ENCODE assay signal across 21 cellular contexts in the genomic region with DNA sequence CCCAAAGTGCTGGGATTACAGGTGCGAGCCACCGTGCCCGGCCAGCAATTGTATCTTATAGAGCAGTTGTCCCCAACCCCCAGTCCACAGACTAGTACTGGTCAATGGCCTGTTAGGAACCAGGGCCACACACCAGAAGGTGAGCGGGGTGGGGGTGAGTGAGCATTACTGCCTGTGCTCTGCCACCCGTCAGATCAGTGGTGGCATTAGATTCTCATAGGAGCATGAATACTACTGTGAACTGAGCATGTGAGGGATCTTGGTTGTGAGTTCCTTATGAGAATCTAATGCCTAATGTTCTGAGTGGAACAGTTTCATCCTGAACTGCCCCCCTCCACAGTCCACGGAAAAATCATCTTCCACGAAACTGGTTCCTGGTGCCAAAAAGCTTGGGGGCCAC.
"Had no signal": no experiment of that assay in that cellular context is flagged by ENCODE, and none has a peak within 500 bp of the region (broad histone marks: within the 10 kb centered on the region; RNA-seq: fewer than 3 reads in every experiment).

No MANE protein-coding gene starts in this region.

- DNase-seq: colonic mucosa; cortex of kidney; dermis blood vessel endothelial cell; dorsolateral prefrontal cortex; effector CD4-positive, alpha-beta T cell; effector CD8-positive, alpha-beta T cell; effector memory CD4-positive, alpha-beta T cell; effector memory CD8-positive, alpha-beta T cell; endodermal cell; erythroblast; esophagus squamous epithelium; foreskin fibroblast; foreskin keratinocyte; foreskin melanocyte; gastrocnemius medialis; glutamatergic neuron; head of caudate nucleus; heart left ventricle had no signal

- H3K4me1 ChIP-seq: colonic mucosa, esophagus squamous epithelium, gastrocnemius medialis, gastroesophageal sphincter, heart left ventricle had no signal

- H3K27me3 ChIP-seq: colonic mucosa, dorsolateral prefrontal cortex, esophagus squamous epithelium, foreskin keratinocyte, gastrocnemius medialis, gastroesophageal sphincter, heart left ventricle had no signal

- H3K27ac ChIP-seq: colonic mucosa, coronary artery, dorsolateral prefrontal cortex, epithelial cell of prostate, esophagus squamous epithelium, foreskin keratinocyte, gastrocnemius medialis, gastroesophageal sphincter, heart left ventricle had no signal

- H3K4me3 ChIP-seq: colonic mucosa, coronary artery, dorsolateral prefrontal cortex, esophagus squamous epithelium, gastrocnemius medialis, gastroesophageal sphincter, heart left ventricle had no signal

- H3K9me3 ChIP-seq: colonic mucosa, esophagus squamous epithelium, gastrocnemius medialis, gastroesophageal sphincter, heart left ventricle had no signal

- H3K36me3 ChIP-seq: colonic mucosa, esophagus squamous epithelium, gastrocnemius medialis, gastroesophageal sphincter, heart left ventricle had no signal
